ENCODE assay signal across 8 cellular contexts in genomic region chr19:5963259-5963658, GRCh38. TPM values are rescaled to one million over a fixed set of nuclear protein-coding genes. Genes with fewer than 3 reads are reported as not detected.
DNase-seq lines count a peak whose midpoint lies in the region; ATAC-seq and TF ChIP-seq lines count a peak whose summit lies in the region.
"Not testable (repeated sequence)": the region's sequence is repeated elsewhere in the genome, so short reads cannot be mapped to it uniquely, and the experiment has no call there.

No MANE protein-coding gene starts in this region.

- TF ChIP-seq CTCF in CD8-positive, alpha-beta T cell (IDR thresholded peaks at IDR 0.05); body of pancreas (IDR thresholded peaks at IDR 0.05); left ventricle myocardium inferior (IDR thresholded peaks at IDR 0.05; ENCODE audit: borderline replicate concordance); spleen (IDR thresholded peaks at IDR 0.05 in 8 of 11, conservative IDR thresholded peaks at IDR 0.05 in 3 of 11); type B pancreatic cell (conservative IDR thresholded peaks at IDR 0.05): not testable (repeated sequence)

- CTCF ChIA-PET in CD8-positive, alpha-beta T cell (lab: Charles Lee), result interaction anchor here (2.1 to 2.8 kb wide), 2 partner anchors 9 to 25 kb away, joined by 5 to 9 read pairs; no protein-coding TSS in a partner anchor

- not testable (repeated sequence) for TF ChIP-seq POLR2A in body of pancreas (IDR thresholded peaks at IDR 0.05); spleen (IDR thresholded peaks at IDR 0.05)

- H3K36me3 Mint-ChIP-seq in CD8-positive, alpha-beta T cell, result peaks cover 32% of the 10 kb centered on the region
- H3K36me3 Mint-ChIP-seq in T-helper 17 cell (ENCODE audit: low read depth); type B pancreatic cell: not testable (repeated sequence)
- peaks cover 48% of the 10 kb centered on the region for H3K36me3 Mint-ChIP-seq in activated T-cell treated with anti-CD3 and anti-CD28 coated beads, Interleukin-2, amount 50 U/mL, for 24 hours (ENCODE audit: low read depth)
- H3K36me3 Mint-ChIP-seq in naive thymus-derived CD8-positive, alpha-beta T cell, result peaks cover 0 to 17% (median 0%) of the 10 kb centered on the region in 3 donors

- peak overlapping the region; percentile 78 for H3K4me3 Mint-ChIP-seq in CD8-positive, alpha-beta T cell
- H3K4me3 Mint-ChIP-seq in T-helper 17 cell; activated T-cell treated with anti-CD3 and anti-CD28 coated beads, Interleukin-2, amount 50 U/mL, for 24 hours; type B pancreatic cell: not testable (repeated sequence)
- peak overlapping the region in 8 of 10 donors; percentile 15 to 92 (median 86) for H3K4me3 Mint-ChIP-seq in naive thymus-derived CD8-positive, alpha-beta T cell

- peak overlapping the region; percentile 10 for H3K27ac ChIP-seq in CD8-positive, alpha-beta T cell (ENCODE audit: low read depth, low read length)
- H3K27ac ChIP-seq in body of pancreas (peak overlapping the region; percentile 79 to 95 (median 82)), left ventricle myocardium inferior (replicated peaks) (peak overlapping the region; percentile 68), spleen (peak overlapping the region; percentile 71 to 90 (median 84))

- H3K27ac Mint-ChIP-seq in CD8-positive, alpha-beta T cell, result peak overlapping the region; percentile 100
- H3K27ac Mint-ChIP-seq in T-helper 17 cell (peak overlapping the region; percentile 99), type B pancreatic cell (peak overlapping the region; percentile 93)
- H3K27ac Mint-ChIP-seq in activated T-cell treated with anti-CD3 and anti-CD28 coated beads, Interleukin-2, amount 50 U/mL, for 24 hours, result peak overlapping the region; percentile 84
- H3K27ac Mint-ChIP-seq in naive thymus-derived CD8-positive, alpha-beta T cell, result peak overlapping the region; percentile 95 to 100 (median 100)

- peaks cover 98% of the 10 kb centered on the region for H3K4me1 ChIP-seq in CD8-positive, alpha-beta T cell (ENCODE audit: insufficient read depth, low read length)
- peaks cover 96% of the 10 kb centered on the region for H3K4me1 ChIP-seq in body of pancreas
- peaks cover 100% of the 10 kb centered on the region for H3K4me1 ChIP-seq in left ventricle myocardium inferior
- peaks cover 61 to 100% (median 99%) of the 10 kb centered on the region in 6 donors for H3K4me1 ChIP-seq in spleen

- POLR2A ChIA-PET in CD8-positive, alpha-beta T cell (lab: Charles Lee), result interaction anchor here (2.8 kb wide), 1 partner anchor 12 kb away, joined by 32 read pairs; no protein-coding TSS in a partner anchor
- POLR2A ChIA-PET in naive thymus-derived CD8-positive, alpha-beta T cell (lab: Charles Lee), result interaction anchor here (0.6 to 6.5 kb wide), 6 partner anchors 13 to 1975 kb away, joined by 3 to 90 read pairs (median 34); partner anchors contain the start of genes NDUFA11, RANBP3 and VMAC

- not testable (repeated sequence) for H3K9me3 ChIP-seq in CD8-positive, alpha-beta T cell (ENCODE audit: low read length); T-helper 17 cell (ENCODE audit: control insufficient read depth, low read length, poor library complexity, severe bottlenecking); body of pancreas; left ventricle myocardium inferior (replicated peaks); spleen

- H3K9me3 Mint-ChIP-seq in CD8-positive, alpha-beta T cell; activated T-cell treated with anti-CD3 and anti-CD28 coated beads, Interleukin-2, amount 50 U/mL, for 24 hours; naive thymus-derived CD8-positive, alpha-beta T cell; type B pancreatic cell: not testable (repeated sequence)

- not testable (repeated sequence) for DNase-seq in CD8-positive, alpha-beta T cell; T-helper 17 cell; activated T-cell treated with anti-CD3 and anti-CD28 coated beads, Interleukin-2, amount 50 U/mL, for 24 hours; body of pancreas; left ventricle myocardium inferior; naive thymus-derived CD8-positive, alpha-beta T cell; spleen; type B pancreatic cell (ENCODE audit: extremely low spot score, unreplicated experiment)

- not testable (repeated sequence) for H3K27me3 Mint-ChIP-seq in CD8-positive, alpha-beta T cell (ENCODE audit: low read depth); T-helper 17 cell; activated T-cell treated with anti-CD3 and anti-CD28 coated beads, Interleukin-2, amount 50 U/mL, for 24 hours; naive thymus-derived CD8-positive, alpha-beta T cell; type B pancreatic cell

- not testable (repeated sequence) for H3K27me3 ChIP-seq in CD8-positive, alpha-beta T cell (ENCODE audit: insufficient read depth, low read length); body of pancreas; left ventricle myocardium inferior (ENCODE audit: low read depth); spleen (replicated peaks in 1 of 7)

- intact Hi-C loops in CD8-positive, alpha-beta T cell (cut with DNase I, micrococcal nuclease), result loop anchor here in 1 of 2 experiments (2.0 kb wide), 2 partner anchors 14 to 16 kb away; partner anchors contain the start of gene RANBP3
- intact Hi-C loops in body of pancreas (cut with DNase I); left ventricle myocardium inferior (cut with micrococcal nuclease): not testable (repeated sequence)
- intact Hi-C loops in spleen (cut with DNase I; ENCODE audit: low total_unique reads), result loop anchor here (10.0 kb wide), 1 partner anchor 58 kb away; the partner anchor contains the start of genes NDUFA11 and VMAC

- H3K36me3 ChIP-seq in CD8-positive, alpha-beta T cell (ENCODE audit: insufficient read depth, low read length); body of pancreas (replicated peaks in 1 of 2; ENCODE audit: insufficient read depth in 1 of 2, low read depth in 2 of 2); left ventricle myocardium inferior: not testable (repeated sequence)
- peaks cover 0 to 28% (median 6%) of the 10 kb centered on the region in 6 donors for H3K36me3 ChIP-seq in spleen

- WGBS in body of pancreas, 2 donors, result 80 to 83% methylated on average over 6 of the region's 6 CpGs
- WGBS in spleen, 5 donors, result 82 to 93% (median 91%) methylated on average over 6 of the region's 6 CpGs

- peaks cover 92% of the 10 kb centered on the region for H3K4me1 Mint-ChIP-seq in CD8-positive, alpha-beta T cell (ENCODE audit: low read depth)
- H3K4me1 Mint-ChIP-seq in T-helper 17 cell, result peaks cover 67% of the 10 kb centered on the region
- peaks cover 95% of the 10 kb centered on the region for H3K4me1 Mint-ChIP-seq in activated T-cell treated with anti-CD3 and anti-CD28 coated beads, Interleukin-2, amount 50 U/mL, for 24 hours (ENCODE audit: low read depth)
- peaks cover 52 to 99% (median 97%) of the 10 kb centered on the region in 4 donors for H3K4me1 Mint-ChIP-seq in naive thymus-derived CD8-positive, alpha-beta T cell
- peaks cover 60% of the 10 kb centered on the region for H3K4me1 Mint-ChIP-seq in type B pancreatic cell (ENCODE audit: unreplicated experiment)

- ATAC-seq in CD8-positive, alpha-beta T cell; T-helper 17 cell; body of pancreas; naive thymus-derived CD8-positive, alpha-beta T cell: not testable (repeated sequence)

- H3K4me3 ChIP-seq in CD8-positive, alpha-beta T cell (ENCODE audit: low read depth, low read length); body of pancreas; left ventricle myocardium inferior; spleen: not testable (repeated sequence)

RNA-seq across cellular contexts. Expression of gene RANBP3, which starts 14.7 kb away (rescaled TPM):
- total RNA-seq in CD8-positive, alpha-beta T cell, result 100 to 1,000 TPM; 109 to 118 TPM
- total RNA-seq in T-helper 17 cell (10 to 100 TPM; 76.8 to 86.9 TPM), body of pancreas (10 to 100 TPM; 62.0 to 90.0 TPM), left ventricle myocardium inferior (54.8 TPM), spleen (10 to 100 TPM; 68.5 to 92.9 (median 71.2) TPM), type B pancreatic cell (ENCODE audit: low replicate concordance) (75.5 and 92.4 TPM in 2 replicates)
- 100 to 1,000 TPM; 128 to 145 TPM for total RNA-seq in naive thymus-derived CD8-positive, alpha-beta T cell
- polyA plus RNA-seq in naive thymus-derived CD8-positive, alpha-beta T cell, result 10 to 100 TPM in 1 of 3 donors, 1 to 10 TPM in 2; 7.7 to 13.0 (median 9.1) TPM
- polyA plus RNA-seq in spleen, result 10 to 100 TPM; 27.5 to 44.3 (median 30.2) TPM

RNA-seq across cellular contexts. Expression of gene CAPS, which starts 49.2 kb away (rescaled TPM):
- total RNA-seq in CD8-positive, alpha-beta T cell, result 10 to 100 TPM; 28.0 to 33.1 TPM
- total RNA-seq in T-helper 17 cell (10 to 100 TPM; 41.0 to 47.1 TPM), body of pancreas (10 to 100 TPM; 18.7 to 38.6 TPM), left ventricle myocardium inferior (6.1 TPM), spleen (10 to 100 TPM; 14.7 to 20.7 (median 17.6) TPM), type B pancreatic cell (ENCODE audit: low replicate concordance) (13.9 and 14.1 TPM in 2 replicates)
- total RNA-seq in naive thymus-derived CD8-positive, alpha-beta T cell, result 10 to 100 TPM; 55.9 to 58.3 TPM
- 1 to 10 TPM; 1.3 to 2.8 (median 2.0) TPM for polyA plus RNA-seq in naive thymus-derived CD8-positive, alpha-beta T cell
- polyA plus RNA-seq in spleen, result 10 to 100 TPM; 23.7 to 61.8 (median 51.3) TPM

RNA-seq across cellular contexts. Expression of gene VMAC, which starts 58.6 kb away (rescaled TPM):
- 10 to 100 TPM; 17.4 to 18.6 TPM for total RNA-seq in CD8-positive, alpha-beta T cell
- total RNA-seq in T-helper 17 cell (10 to 100 TPM; 24.6 TPM), body of pancreas (10 to 100 TPM; 12.5 to 15.3 TPM), left ventricle myocardium inferior (2.5 TPM), spleen (10 to 100 TPM in 6 of 7 donors, 1 to 10 TPM in 1; 8.5 to 15.9 (median 12.5) TPM), type B pancreatic cell (ENCODE audit: low replicate concordance) (7.1 and 7.4 TPM in 2 replicates)
- total RNA-seq in naive thymus-derived CD8-positive, alpha-beta T cell, result 10 to 100 TPM; 32.7 to 34.5 TPM
- polyA plus RNA-seq in naive thymus-derived CD8-positive, alpha-beta T cell, result 1 to 10 TPM; 6.2 to 8.4 (median 7.0) TPM
- polyA plus RNA-seq in spleen, result 1 to 10 TPM; 2.1 to 9.6 (median 3.3) TPM

RNA-seq across cellular contexts. Expression of gene NDUFA11, which starts 59.7 kb away (rescaled TPM):
- total RNA-seq in CD8-positive, alpha-beta T cell, result 100 to 1,000 TPM in 1 of 2 experiments, 10 to 100 TPM in 1; 86.6 to 103 TPM
- total RNA-seq in T-helper 17 cell, result 100 to 1,000 TPM; 102 to 108 TPM
- 10 to 100 TPM; 31.6 to 79.1 TPM for total RNA-seq in body of pancreas
- total RNA-seq in left ventricle myocardium inferior, result 590 TPM
- 100 to 1,000 TPM; 116 to 131 TPM for total RNA-seq in naive thymus-derived CD8-positive, alpha-beta T cell
- polyA plus RNA-seq in naive thymus-derived CD8-positive, alpha-beta T cell, result 100 to 1,000 TPM; 374 to 404 (median 395) TPM
- total RNA-seq in spleen, result 100 to 1,000 TPM in 6 of 7 donors, 10 to 100 TPM in 1; 83.8 to 156 (median 116) TPM
- polyA plus RNA-seq in spleen, result 100 to 1,000 TPM; 252 to 377 (median 345) TPM
- 253 and 265 TPM in 2 replicates for total RNA-seq in type B pancreatic cell (ENCODE audit: low replicate concordance)

Comparison
In these comparisons a context has a peak if more than half of its experiments do, and no peak if none do; other contexts are left out.
1. H3K27ac ChIP-seq: peak in every context shown above with its lines; median percentile 84 in spleen; 82 in body of pancreas; 68 in left ventricle myocardium inferior; 10 in CD8-positive, alpha-beta T cell.